ENCODE assay signal across 24 cellular contexts in genomic region chr5:110686264-110686663, GRCh38.
"Had no signal": no experiment of that assay in that cellular context is flagged by ENCODE, and none has a peak within 500 bp of the region (broad histone marks: within the 10 kb centered on the region; RNA-seq: fewer than 3 reads in every experiment).

No MANE protein-coding gene starts in this region.

- FAIRE-seq: endothelial cell of umbilical vein had no signal

- H3K79me2 ChIP-seq: parathyroid adenoma had no signal

- H3K9me3 Mint-ChIP-seq: endodermal cell; nephron; stimulated activated memory B cell treated with anti-CD40 and anti-IgM and Interleukin-4, amounts not matched to agents 10 μg/mL and 1 μg/mL and 100 μg/mL, for 72 hours had no signal

- ATAC-seq: foreskin keratinocyte; heart left ventricle; left colon; left ventricle myocardium superior; psoas muscle; right lobe of liver; stimulated activated memory B cell treated with anti-CD40 and anti-IgM and Interleukin-4, amounts not matched to agents 10 μg/mL and 1 μg/mL and 100 μg/mL, for 72 hours had no signal

- H2AFZ ChIP-seq: parathyroid adenoma had no signal

- H3K4me3 ChIP-seq: coronary artery, heart left ventricle, lung, psoas muscle, right lobe of liver, stomach, thoracic aorta, transverse colon had no signal

- H3K36me3 ChIP-seq: heart left ventricle, right lobe of liver, stomach, thoracic aorta, transverse colon had no signal

- H3K4me3 Mint-ChIP-seq: endodermal cell; naive B cell; nephron; stimulated activated memory B cell treated with anti-CD40 and anti-IgM and Interleukin-4, amounts not matched to agents 10 μg/mL and 1 μg/mL and 100 μg/mL, for 72 hours had no signal

- H3K27ac ChIP-seq: coronary artery, foreskin keratinocyte, heart left ventricle, parathyroid adenoma, psoas muscle, right lobe of liver, stomach, thoracic aorta, transverse colon had no signal

- H3K27me3 ChIP-seq: foreskin keratinocyte, heart left ventricle, right lobe of liver, stomach, transverse colon had no signal

- DNase-seq: effector CD4-positive, alpha-beta T cell; endodermal cell; erythroblast; foreskin keratinocyte; heart left ventricle; hippocampal formation; left colon; left ventricle myocardium superior; naive B cell; psoas muscle; retina; right lobe of liver; stimulated activated CD4-positive, alpha-beta T cell treated with anti-CD3 and anti-CD28 coated beads, Interleukin-4, amount 100 ng/mL, for 1 hour; stimulated activated CD8-positive, alpha-beta memory T cell treated with anti-CD3 and anti-CD28 coated beads, Interleukin-4, amount 100 ng/mL, for 48 hours; stomach; substantia nigra; transverse colon had no signal

- H3K9ac ChIP-seq: parathyroid adenoma had no signal

- H3K27ac Mint-ChIP-seq: endodermal cell; naive B cell; nephron; stimulated activated memory B cell treated with anti-CD40 and anti-IgM and Interleukin-4, amounts not matched to agents 10 μg/mL and 1 μg/mL and 100 μg/mL, for 72 hours had no signal

- H3K36me3 Mint-ChIP-seq: naive B cell; stimulated activated memory B cell treated with anti-CD40 and anti-IgM and Interleukin-4, amounts not matched to agents 10 μg/mL and 1 μg/mL and 100 μg/mL, for 72 hours had no signal

- H3K9me3 ChIP-seq: psoas muscle, right lobe of liver, stomach, thoracic aorta, transverse colon had no signal

- H3K4me1 Mint-ChIP-seq: naive B cell, nephron had no signal

- H3K4me1 ChIP-seq: foreskin keratinocyte, heart left ventricle, parathyroid adenoma, psoas muscle, right lobe of liver, stomach, transverse colon had no signal
